8 cellular contexts compared by ENCODE assay signal in genomic region chr6:133951881-133952814, GRCh38. TPM values are rescaled to one million over a fixed set of nuclear protein-coding genes. Genes with fewer than 3 reads are reported as not detected.
DNase-seq lines count a peak whose midpoint lies in the region; ATAC-seq and TF ChIP-seq lines count a peak whose summit lies in the region.

No MANE protein-coding gene starts in this region.

- H3K36me3 ChIP-seq in HCT116 (ENCODE audit: control insufficient read depth in 1 of 2, insufficient read depth in 2 of 2, low read length in 2 of 2) (no peaks in the 10 kb centered on the region), MG63 (no peaks in the 10 kb centered on the region; the same call in 1 of the 2 replicates), hepatocyte (replicated peaks; ENCODE audit: insufficient read depth, low read depth) (no peaks in the 10 kb centered on the region)

- no peak for TF ChIP-seq POLR2A in HCT116 (IDR thresholded peaks at IDR 0.05; ENCODE audit: borderline replicate concordance, extremely low read depth, insufficient read depth, insufficient read length)

- DNase-seq in HCT116 (ENCODE audit: low read depth, low spot score) (peak; percentile 49), MG63 (peak; percentile 54), T-helper 2 cell (peak; percentile 14 to 63 (median 41)), astrocyte of the spinal cord (ENCODE audit: low read depth, low spot score) (peak; percentile 86), hepatocyte (ENCODE audit: low spot score) (peak; percentile 80), renal cortical epithelial cell (ENCODE audit: low read depth) (peak; percentile 73), superior temporal gyrus (ENCODE audit: extremely low spot score) (no peak)

- H3K4me1 ChIP-seq in HCT116 (ENCODE audit: control insufficient read depth in 1 of 2, insufficient read depth in 2 of 2, low read length in 2 of 2) (peaks cover 6 to 14% of the 10 kb centered on the region in 2 experiments; a peak in 3 of 4 replicates), hepatocyte (ENCODE audit: insufficient read depth) (no peaks in the 10 kb centered on the region)

- H3K9me3 ChIP-seq in HCT116 (ENCODE audit: control insufficient read depth in 1 of 2, insufficient read depth in 1 of 2, low read depth in 1 of 2, low read length in 2 of 2) (no peaks in the 10 kb centered on the region), MG63 (no peaks in the 10 kb centered on the region), hepatocyte (ENCODE audit: low read depth) (no peaks in the 10 kb centered on the region)

- no peaks in the 10 kb centered on the region for H4K20me1 ChIP-seq in HCT116 (ENCODE audit: insufficient read depth)
- peaks cover 16% of the 10 kb centered on the region for H4K20me1 ChIP-seq in hepatocyte (ENCODE audit: insufficient read depth, poor library complexity, severe bottlenecking)

- POLR2A ChIA-PET in HCT116 (lab: Charles Lee), result interaction anchor here (0.6 kb wide), 1 partner anchor 1129 kb away, joined by 4 read pairs; no protein-coding TSS in a partner anchor

- CTCF ChIA-PET in HCT116 (lab: Charles Lee), result interaction anchor here (1.5 to 1.9 kb wide), 2 partner anchors 112 to 145 kb away, joined by 5 to 7 read pairs; no protein-coding TSS in a partner anchor

- H3K4me2 ChIP-seq in HCT116 (ENCODE audit: low read length) (peak overlapping the region; percentile 71), hepatocyte (peak overlapping the region; percentile 73)

- 2% methylated on average over 39 of the region's 65 CpGs for WGBS in hepatocyte (ENCODE audit: low lambda C conversion rate, missing lambda C conversion rate)

- H3K9ac ChIP-seq in HCT116 (ENCODE audit: low read length), result peak overlapping the region; percentile 73

- H3K79me2 ChIP-seq in HCT116 (ENCODE audit: insufficient read depth, low read length), result peaks cover 40% of the 10 kb centered on the region
- H3K79me2 ChIP-seq in hepatocyte, result peaks cover 40% of the 10 kb centered on the region

- RAD21 ChIA-PET in HCT116 (lab: Charles Lee; ENCODE audit: low non-redundant PET in 1 of 2, low total read pairs in 2 of 2, uncharacterized antibody in 2 of 2, unreplicated experiment in 2 of 2), result no interaction called here

- intact Hi-C loops in HCT116 (cut with micrococcal nuclease), result no loop called here

- peak overlapping the region; percentile 82 to 87 for H3K4me3 ChIP-seq in HCT116 (replicated peaks in 1 of 2; ENCODE audit: low read depth in 1 of 2, low read length in 2 of 2)
- peak overlapping the region; percentile 93 for H3K4me3 ChIP-seq in MG63
- peak overlapping the region; percentile 85 for H3K4me3 ChIP-seq in astrocyte of the spinal cord (ENCODE audit: low read depth, low read length)
- H3K4me3 ChIP-seq in hepatocyte, result peak overlapping the region; percentile 69

- H2AFZ ChIP-seq in HCT116 (ENCODE audit: low read depth, low read length, poor library complexity, severe bottlenecking), result peak overlapping the region; percentile 92
- H2AFZ ChIP-seq in hepatocyte, result peak overlapping the region; percentile 86

- in situ Hi-C loops in astrocyte of the spinal cord (cut with HindIII; ENCODE audit: low sequenced_read_pairs), result no loop called here

- H3K9me2 ChIP-seq in HCT116 (ENCODE audit: insufficient read depth) (no peaks in the 10 kb centered on the region), hepatocyte (replicated peaks; ENCODE audit: insufficient read depth) (no peaks in the 10 kb centered on the region)

- H3K27ac ChIP-seq in HCT116 (ENCODE audit: low read depth, low read length) (peak overlapping the region; percentile 62), hepatocyte (peak overlapping the region; percentile 88)

- peak; percentile 36; the same call in 2 of the 3 replicates for TF ChIP-seq CTCF in GM12872 (IDR thresholded peaks at IDR 0.05; ENCODE audit: insufficient read depth, low read depth, low read length)
- TF ChIP-seq CTCF in HCT116 (IDR thresholded peaks at IDR 0.05 in 2 of 3, conservative IDR thresholded peaks at IDR 0.05 in 1 of 3; ENCODE audit: borderline replicate concordance in 1 of 3, insufficient read depth in 1 of 3, low read depth in 2 of 3, low read length in 2 of 3), result peak in 1 of 3 experiments; percentile 39; a peak in 2 of 6 replicates
- TF ChIP-seq CTCF in astrocyte of the spinal cord (IDR thresholded peaks at IDR 0.05; ENCODE audit: low read depth, low read length), result peak; percentile 40
- peak; percentile 26 for TF ChIP-seq CTCF in hepatocyte (IDR thresholded peaks at IDR 0.05; ENCODE audit: poor library complexity)

- TF ChIP-seq RAD21 in HCT116 (IDR thresholded peaks at IDR 0.05; ENCODE audit: low read depth), result 0 out of 2 replicates have a peak, but pooled peaks have one; percentile 3

- peak; percentile 59 for ATAC-seq in HCT116

- no peaks in the 10 kb centered on the region for H3K27me3 ChIP-seq in HCT116 (ENCODE audit: insufficient read depth, low read length)
- no peaks in the 10 kb centered on the region for H3K27me3 ChIP-seq in MG63
- peaks cover 3% of the 10 kb centered on the region for H3K27me3 ChIP-seq in hepatocyte

- TSS peak; percentile 64 for BruUV-seq in HCT116 (replicated peaks; lab: Mats Ljungman, UMichigan)

TF ChIP-seq in HCT116, 20 proteins besides CTCF, POLR2A, EP300 and RAD21:
- TF ChIP-seq ZFX (IDR thresholded peaks at IDR 0.05), result peak; percentile 20; the same call in 1 of the 2 replicates
- TF ChIP-seq ELF1 (IDR thresholded peaks at IDR 0.05; ENCODE audit: borderline replicate concordance, low read depth), result no peak
- peak; percentile 13; the same call in 1 of the 2 replicates for TF ChIP-seq MAX (IDR thresholded peaks at IDR 0.05)
- TF ChIP-seq ZBTB33 (IDR thresholded peaks at IDR 0.05; ENCODE audit: extremely low read depth, insufficient replicate concordance, low read length), result peak; percentile 44

RNA-seq across cellular contexts. Expression of gene TBPL1, which starts 0.9 kb away (rescaled TPM):
- total RNA-seq in HCT116 (2021; ENCODE audit: unreplicated experiment), result 34.9 TPM
- 15.8 and 21.9 TPM in 2 replicates for polyA plus RNA-seq in HCT116 (2012)
- total RNA-seq in MG63 (2014; rRNA removed; shearing (Covaris generic); ENCODE audit: low replicate concordance), result 40.7 and 73.5 TPM in 2 replicates
- total RNA-seq in hepatocyte, result 26.2 and 38.1 TPM in 2 replicates
- polyA plus RNA-seq in hepatocyte, result 36.8 and 38.8 TPM in 2 replicates
- 16.5 and 23.5 TPM in 2 replicates for total RNA-seq in renal cortical epithelial cell
